16 cellular contexts compared by ENCODE assay signal in genomic region chr13:97139704-97140103, GRCh38.
"Had no signal": no experiment of that assay in that cellular context is flagged by ENCODE, and none has a peak within 500 bp of the region (broad histone marks: within the 10 kb centered on the region; RNA-seq: fewer than 3 reads in every experiment).

No MANE protein-coding gene starts in this region.

- H3K27ac Mint-ChIP-seq: activated CD4-positive, alpha-beta memory T cell treated with anti-CD3 and anti-CD28 coated beads for 36 hours; activated naive CD8-positive, alpha-beta T cell; nephron; T-helper 2 cell treated with Interferon-gamma antibody and Interleukin-4, amounts not matched to agents 5 μg/mL and 100 μg/mL, for 36 hours had no signal

- H3K36me3 Mint-ChIP-seq: activated CD4-positive, alpha-beta memory T cell treated with anti-CD3 and anti-CD28 coated beads for 36 hours; activated naive CD8-positive, alpha-beta T cell had no signal

- H3K36me3 ChIP-seq: esophagus squamous epithelium, sigmoid colon, suprapubic skin had no signal

- H3K4me3 ChIP-seq: esophagus squamous epithelium, sigmoid colon, suprapubic skin had no signal

- H3K9me3 ChIP-seq: esophagus squamous epithelium, sigmoid colon, suprapubic skin had no signal

- DNase-seq: activated CD4-positive, alpha-beta memory T cell treated with anti-CD3 and anti-CD28 coated beads for 36 hours; activated effector memory CD4-positive, alpha-beta T cell treated with anti-CD3 and anti-CD28 coated beads, Interleukin-2, amount 50 U/mL, for 16 hours; activated T-cell treated with anti-CD3 and anti-CD28 coated beads, Interleukin-2, amount 50 U/mL, for 4 hours; anterior cingulate cortex; esophagus squamous epithelium; foreskin keratinocyte; mammary epithelial cell; sigmoid colon; stimulated activated CD4-positive, alpha-beta T cell treated with anti-CD3 and anti-CD28 coated beads, Interleukin-12 subunit alpha, Interleukin-12 subunit beta, amount 100 ng/mL, for 4 hours; stimulated activated naive CD8-positive, alpha-beta T cell treated with anti-CD3 and anti-CD28 coated beads, Interleukin-15, Interleukin-2, amounts not matched to agents 100 U/mL and 50 U/mL, for 24 hours had no signal

- H3K27ac ChIP-seq: foreskin keratinocyte, sigmoid colon, suprapubic skin had no signal

- H3K4me3 Mint-ChIP-seq: activated CD4-positive, alpha-beta memory T cell treated with anti-CD3 and anti-CD28 coated beads for 36 hours; activated naive CD8-positive, alpha-beta T cell; activated T-cell treated with anti-CD3 and anti-CD28 coated beads, Interleukin-2, amount 50 U/mL, for 4 hours; nephron; T-helper 2 cell treated with Interferon-gamma antibody and Interleukin-4, amounts not matched to agents 5 μg/mL and 100 μg/mL, for 36 hours had no signal

- FAIRE-seq: bronchial epithelial cell, islet of Langerhans had no signal

- H3K27me3 ChIP-seq: esophagus squamous epithelium, foreskin keratinocyte, sigmoid colon, suprapubic skin had no signal

- H3K9me3 Mint-ChIP-seq: activated CD4-positive, alpha-beta memory T cell treated with anti-CD3 and anti-CD28 coated beads for 36 hours; activated T-cell treated with anti-CD3 and anti-CD28 coated beads, Interleukin-2, amount 50 U/mL, for 4 hours; nephron; T-helper 2 cell treated with Interferon-gamma antibody and Interleukin-4, amounts not matched to agents 5 μg/mL and 100 μg/mL, for 36 hours had no signal
